ENCODE assay signal across 17 cellular contexts in genomic region chr1:221431068-221431651, GRCh38.
DNase-seq lines count a peak whose midpoint lies in the region; ATAC-seq, FAIRE-seq and TF ChIP-seq lines count a peak whose summit lies in the region.
"Had no signal": no experiment of that assay in that cellular context is flagged by ENCODE, and none has a peak within 500 bp of the region (broad histone marks: within the 10 kb centered on the region; RNA-seq: fewer than 3 reads in every experiment).

No MANE protein-coding gene starts in this region.

- H2AFZ ChIP-seq in ACC112 (ENCODE audit: low read length, unreplicated experiment) = peak overlapping the region; percentile 2

- H3K79me2 ChIP-seq in ACC112 (ENCODE audit: control insufficient read depth, insufficient read depth, low read length, unreplicated experiment) = no peaks in the 10 kb centered on the region

- H3K4me3 ChIP-seq in ACC112 (ENCODE audit: low read depth, low read length) = no peak overlapping the region
- no peak overlapping the region for H3K4me3 ChIP-seq in fibroblast of the aortic adventitia (ENCODE audit: low read depth, low read length)
- H3K4me3 ChIP-seq in CD4-positive, alpha-beta memory T cell (ENCODE audit: low read length in 2 of 2) = no peak overlapping the region
- H3K4me3 ChIP-seq in SJCRH30 = no peak overlapping the region
- H3K4me3 ChIP-seq: adrenal gland, K562 had no signal

- H3K4me3 Mint-ChIP-seq in CD4-positive, alpha-beta memory T cell = no peak overlapping the region
- H3K4me3 Mint-ChIP-seq: mesothelial cell of epicardium had no signal

- no peaks in the 10 kb centered on the region for H3K36me3 Mint-ChIP-seq in CD4-positive, alpha-beta memory T cell
- H3K36me3 Mint-ChIP-seq: mesothelial cell of epicardium had no signal

- H3K9me3 ChIP-seq in CD4-positive, alpha-beta memory T cell (ENCODE audit: control insufficient read depth in 1 of 2, low read length in 2 of 2) = no peaks in the 10 kb centered on the region
- H3K9me3 ChIP-seq in SJCRH30 (replicated peaks) = no peaks in the 10 kb centered on the region

- peaks cover 0 to 4% of the 10 kb centered on the region in 2 donors for H3K27me3 Mint-ChIP-seq in CD4-positive, alpha-beta memory T cell

- H3K27me3 ChIP-seq in ACC112 (ENCODE audit: insufficient read depth, low read length) (no peaks in the 10 kb centered on the region), SJCRH30 (no peaks in the 10 kb centered on the region)
- H3K27me3 ChIP-seq in CD4-positive, alpha-beta memory T cell (ENCODE audit: insufficient read depth, low read length) = no peaks in the 10 kb centered on the region
- H3K27me3 ChIP-seq: adrenal gland had no signal

- FAIRE-seq in D721Med (lab: Jason Lieb, UNC) = peak; percentile 68
- FAIRE-seq: K562 had no signal

- H3K27ac ChIP-seq in ACC112 (ENCODE audit: low read depth, low read length) (peak overlapping the region; percentile 45), SJCRH30 (no peak overlapping the region)
- no peak overlapping the region for H3K27ac ChIP-seq in CD4-positive, alpha-beta memory T cell (ENCODE audit: low read depth, low read length)
- H3K27ac ChIP-seq: adrenal gland, WERI-Rb-1 had no signal

- peaks cover 3 to 11% (median 6%) of the 10 kb centered on the region in 4 donors for H3K4me1 Mint-ChIP-seq in CD4-positive, alpha-beta memory T cell

- H3K27ac Mint-ChIP-seq in CD4-positive, alpha-beta memory T cell = no peak overlapping the region
- H3K27ac Mint-ChIP-seq: mesothelial cell of epicardium had no signal

- CTCF ChIA-PET in CD4-positive, alpha-beta memory T cell (lab: Charles Lee; ENCODE audit: partially characterized antibody) = no interaction called here

- TF ChIP-seq CTCF in D721Med (IDR thresholded peaks at IDR 0.05; ENCODE audit: insufficient read depth, missing control alignments) (peak; percentile 36), fibroblast of the aortic adventitia (IDR thresholded peaks at IDR 0.05; ENCODE audit: insufficient read depth, low read length) (peak; percentile 56)

- POLR2A ChIA-PET in CD4-positive, alpha-beta memory T cell (lab: Charles Lee; ENCODE audit: partially characterized antibody) = interaction anchor here (1.0 kb wide), 1 partner anchor 10 kb away, joined by 3 read pairs; no protein-coding TSS in a partner anchor

- H3K9me3 Mint-ChIP-seq in CD4-positive, alpha-beta memory T cell = peaks cover 0 to 21% (median 11%) of the 10 kb centered on the region in 8 donors

- ATAC-seq in SK-N-SH treated with all-trans-retinoic acid at 6 μM for 48 hours (peak; percentile 78), HG03159 (IDR thresholded peaks at IDR 0.05; ENCODE audit: unreplicated experiment) (no peak)
- ATAC-seq: K562 had no signal

- H3K36me3 ChIP-seq in ACC112 (ENCODE audit: insufficient read depth, low read length) (no peaks in the 10 kb centered on the region), SJCRH30 (no peaks in the 10 kb centered on the region)
- no peaks in the 10 kb centered on the region for H3K36me3 ChIP-seq in CD4-positive, alpha-beta memory T cell (ENCODE audit: insufficient read depth, low read length)
- H3K36me3 ChIP-seq: adrenal gland, WERI-Rb-1 had no signal

- H3K4me1 ChIP-seq in ACC112 (ENCODE audit: control insufficient read depth, insufficient read depth, low read length, unreplicated experiment) (peaks cover 34% of the 10 kb centered on the region), SJCRH30 (no peaks in the 10 kb centered on the region)
- no peaks in the 10 kb centered on the region for H3K4me1 ChIP-seq in CD4-positive, alpha-beta memory T cell (ENCODE audit: insufficient read depth, low read length)
- H3K4me1 ChIP-seq: adrenal gland had no signal

- intact Hi-C loops in CD4-positive, alpha-beta memory T cell (cut with micrococcal nuclease) = no loop called here
- intact Hi-C loops in head of caudate nucleus (cut with DNase I) = loop anchor here (10.0 kb wide), 1 partner anchor 96 kb away; no protein-coding TSS in a partner anchor

- DNase-seq in D721Med (ENCODE audit: insufficient read length, low spot score) (no peak), fibroblast of the aortic adventitia (ENCODE audit: low read depth) (peak; percentile 69), head of caudate nucleus (no peak), SJCRH30 (no peak)
- no peak for DNase-seq in CD4-positive, alpha-beta memory T cell
- DNase-seq: activated T-cell treated with anti-CD3 and anti-CD28 coated beads for 4 hours, adrenal gland, Calu3, NCI-H2171 treated with DMSO at 0.1 percent for 48 hours, right cardiac atrium, SIG-M5, WERI-Rb-1 had no signal

TF ChIP-seq in SK-N-SH treated with all-trans-retinoic acid at 6 μM for 48 hours, 23 proteins besides CTCF, POLR2A, EP300 and RAD21:
- no peak for TF ChIP-seq ZNF70 (CRISPR knock-in tag; IDR thresholded peaks at IDR 0.05)
- TF ChIP-seq ZC3H10 (CRISPR knock-in tag; IDR thresholded peaks at IDR 0.05) = 0 out of 2 replicates have a peak, but pooled peaks have one; percentile 33
